9 cellular contexts compared by ENCODE assay signal in genomic region chr17:15171433-15172047, GRCh38.
DNase-seq lines count a peak whose midpoint lies in the region; TF ChIP-seq lines count a peak whose summit lies in the region.
"Had no signal": no experiment of that assay in that cellular context is flagged by ENCODE, and none has a peak within 500 bp of the region (broad histone marks: within the 10 kb centered on the region; RNA-seq: fewer than 3 reads in every experiment).

No MANE protein-coding gene starts in this region.

- no peaks in the 10 kb centered on the region for H3K36me3 Mint-ChIP-seq in immature natural killer cell
- H3K36me3 Mint-ChIP-seq: activated naive CD4-positive, alpha-beta T cell treated with anti-CD3 and anti-CD28 coated beads, Interleukin-2, amount 50 U/mL, for 72 hours had no signal

- H3K27me3 ChIP-seq in brain microvascular endothelial cell (replicated peaks) = no peaks in the 10 kb centered on the region

- no peak overlapping the region for H3K27ac Mint-ChIP-seq in immature natural killer cell
- H3K27ac Mint-ChIP-seq: activated naive CD4-positive, alpha-beta T cell treated with anti-CD3 and anti-CD28 coated beads, Interleukin-2, amount 50 U/mL, for 72 hours had no signal

- TF ChIP-seq CTCF in brain microvascular endothelial cell (IDR thresholded peaks at IDR 0.05; ENCODE audit: low read depth, low read length, missing control alignments) = peak; percentile 97

- no peak overlapping the region for H3K4me3 Mint-ChIP-seq in immature natural killer cell

- no peaks in the 10 kb centered on the region for H3K4me1 Mint-ChIP-seq in immature natural killer cell

- no peaks in the 10 kb centered on the region for H3K36me3 ChIP-seq in brain microvascular endothelial cell (replicated peaks)

- in situ Hi-C loops in G401 (cut with HindIII; ENCODE audit: low sequenced_read_pairs) = no loop called here
- in situ Hi-C loops in brain microvascular endothelial cell (cut with HindIII; ENCODE audit: low pct_ligation_motif_present, low sequenced_read_pairs) = no loop called here

- DNase-seq in G401 (ENCODE audit: low spot score) (peak; percentile 15), HCEC 1CT (peak; percentile 69), OCI-M1 (lab: John Stamatoyannopoulos, UW) (peak; percentile 65), brain microvascular endothelial cell (peak; percentile 66), immature natural killer cell (peak in 2 of 3 donors; percentile 1), OCI-M2 (lab: John Stamatoyannopoulos, UW; ENCODE audit: unreplicated experiment) (no peak), NCI-H345 (lab: John Stamatoyannopoulos, UW) (no peak)
- DNase-seq in stimulated activated CD4-positive, alpha-beta T cell treated with anti-CD3 and anti-CD28 coated beads, Interleukin-12 subunit alpha, Interleukin-12 subunit beta, amount 100 ng/mL, for 4 hours = peak; percentile 6

- H3K4me3 ChIP-seq in brain microvascular endothelial cell (ENCODE audit: low read depth, low read length) = no peak overlapping the region

- H3K9me3 Mint-ChIP-seq in immature natural killer cell = no peaks in the 10 kb centered on the region
- H3K9me3 Mint-ChIP-seq: activated naive CD4-positive, alpha-beta T cell treated with anti-CD3 and anti-CD28 coated beads, Interleukin-2, amount 50 U/mL, for 72 hours had no signal

- peaks cover 0 to 2% (median 2%) of the 10 kb centered on the region in 3 donors for H3K27me3 Mint-ChIP-seq in immature natural killer cell (ENCODE audit: low read depth in 3 of 3)

- no peak overlapping the region for H3K27ac ChIP-seq in brain microvascular endothelial cell

Comparison
In these comparisons a context has a peak if more than half of its experiments do, and no peak if none do; other contexts are left out.
1. DNase-seq: peak in G401 (single experiment), HCEC 1CT (single experiment), OCI-M1 (single experiment), brain microvascular endothelial cell (single experiment), immature natural killer cell (2 of 3) and stimulated activated CD4-positive, alpha-beta T cell treated with anti-CD3 and anti-CD28 coated beads, Interleukin-12 subunit alpha, Interleukin-12 subunit beta, amount 100 ng/mL, for 4 hours (single experiment); none in OCI-M2 (single experiment) and NCI-H345 (single experiment).